Comparison of ENCODE assay signal across 1 cellular context in the genomic region with DNA sequence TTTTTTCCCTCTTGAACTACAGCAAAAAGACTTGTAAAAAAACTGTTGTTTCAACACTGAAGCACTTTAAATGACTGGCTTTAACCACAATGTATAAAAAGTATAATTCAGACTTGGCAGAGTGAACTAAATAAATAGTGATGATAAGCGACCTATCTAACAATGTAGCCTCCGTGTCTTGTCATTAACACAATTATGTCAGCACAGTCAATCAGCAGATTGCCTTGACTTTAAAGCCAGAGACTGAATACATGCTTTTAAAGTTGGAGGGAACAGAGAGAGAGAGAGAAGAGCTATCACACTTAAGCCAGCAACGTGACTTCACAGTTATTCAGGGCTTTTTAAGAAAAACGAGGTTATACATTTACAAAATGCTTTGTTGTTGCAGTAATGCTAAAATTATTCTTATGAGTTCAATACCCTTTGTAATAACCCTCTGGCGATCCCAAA.
A peak's percentile ranks its signal among the peaks of the same experiment; 100 is the strongest.
TF ChIP-seq lines count a peak whose summit lies in the region.

No MANE protein-coding gene starts in this region.

TF ChIP-seq in HEK293, 187 proteins besides CTCF, POLR2A, EP300 and RAD21 (continued from another document):
- no peak for TF ChIP-seq ZFHX2 (tag by site-specific recombination; conservative IDR thresholded peaks at IDR 0.05)
- no peak for TF ChIP-seq ZFP69B (tag by site-specific recombination; IDR thresholded peaks at IDR 0.05)
- TF ChIP-seq, protein P1, sequence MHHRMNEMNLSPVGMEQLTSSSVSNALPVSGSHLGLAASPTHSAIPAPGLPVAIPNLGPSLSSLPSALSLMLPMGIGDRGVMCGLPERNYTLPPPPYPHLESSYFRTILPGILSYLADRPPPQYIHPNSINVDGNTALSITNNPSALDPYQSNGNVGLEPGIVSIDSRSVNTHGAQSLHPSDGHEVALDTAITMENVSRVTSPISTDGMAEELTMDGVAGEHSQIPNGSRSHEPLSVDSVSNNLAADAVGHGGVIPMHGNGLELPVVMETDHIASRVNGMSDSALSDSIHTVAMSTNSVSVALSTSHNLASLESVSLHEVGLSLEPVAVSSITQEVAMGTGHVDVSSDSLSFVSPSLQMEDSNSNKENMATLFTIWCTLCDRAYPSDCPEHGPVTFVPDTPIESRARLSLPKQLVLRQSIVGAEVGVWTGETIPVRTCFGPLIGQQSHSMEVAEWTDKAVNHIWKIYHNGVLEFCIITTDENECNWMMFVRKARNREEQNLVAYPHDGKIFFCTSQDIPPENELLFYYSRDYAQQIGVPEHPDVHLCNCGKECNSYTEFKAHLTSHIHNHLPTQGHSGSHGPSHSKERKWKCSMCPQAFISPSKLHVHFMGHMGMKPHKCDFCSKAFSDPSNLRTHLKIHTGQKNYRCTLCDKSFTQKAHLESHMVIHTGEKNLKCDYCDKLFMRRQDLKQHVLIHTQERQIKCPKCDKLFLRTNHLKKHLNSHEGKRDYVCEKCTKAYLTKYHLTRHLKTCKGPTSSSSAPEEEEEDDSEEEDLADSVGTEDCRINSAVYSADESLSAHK (tag by site-specific recombination; IDR thresholded peaks at IDR 0.05): peak; percentile 89
- TF ChIP-seq ZNF391 (tag by site-specific recombination; IDR thresholded peaks at IDR 0.05; ENCODE audit: borderline replicate concordance, low read depth): peak; percentile 66; the same call in 1 of the 2 replicates
- TF ChIP-seq, protein P2, sequence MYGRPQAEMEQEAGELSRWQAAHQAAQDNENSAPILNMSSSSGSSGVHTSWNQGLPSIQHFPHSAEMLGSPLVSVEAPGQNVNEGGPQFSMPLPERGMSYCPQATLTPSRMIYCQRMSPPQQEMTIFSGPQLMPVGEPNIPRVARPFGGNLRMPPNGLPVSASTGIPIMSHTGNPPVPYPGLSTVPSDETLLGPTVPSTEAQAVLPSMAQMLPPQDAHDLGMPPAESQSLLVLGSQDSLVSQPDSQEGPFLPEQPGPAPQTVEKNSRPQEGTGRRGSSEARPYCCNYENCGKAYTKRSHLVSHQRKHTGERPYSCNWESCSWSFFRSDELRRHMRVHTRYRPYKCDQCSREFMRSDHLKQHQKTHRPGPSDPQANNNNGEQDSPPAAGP (tag by site-specific recombination; IDR thresholded peaks at IDR 0.05): no peak
- TF ChIP-seq ZBTB21 (tag by site-specific recombination; IDR thresholded peaks at IDR 0.05): no peak
- TF ChIP-seq, protein P3, sequence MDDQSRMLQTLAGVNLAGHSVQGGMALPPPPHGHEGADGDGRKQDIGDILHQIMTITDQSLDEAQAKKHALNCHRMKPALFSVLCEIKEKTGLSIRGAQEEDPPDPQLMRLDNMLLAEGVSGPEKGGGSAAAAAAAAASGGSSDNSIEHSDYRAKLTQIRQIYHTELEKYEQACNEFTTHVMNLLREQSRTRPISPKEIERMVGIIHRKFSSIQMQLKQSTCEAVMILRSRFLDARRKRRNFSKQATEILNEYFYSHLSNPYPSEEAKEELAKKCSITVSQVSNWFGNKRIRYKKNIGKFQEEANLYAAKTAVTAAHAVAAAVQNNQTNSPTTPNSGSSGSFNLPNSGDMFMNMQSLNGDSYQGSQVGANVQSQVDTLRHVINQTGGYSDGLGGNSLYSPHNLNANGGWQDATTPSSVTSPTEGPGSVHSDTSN (CRISPR knock-in tag; IDR thresholded peaks at IDR 0.05): no peak
- no peak for TF ChIP-seq MYNN (tag by site-specific recombination; IDR thresholded peaks at IDR 0.05; ENCODE audit: borderline replicate concordance)
- peak; percentile 65; the same call in 1 of the 2 replicates for TF ChIP-seq SCRT1 (tag by site-specific recombination; IDR thresholded peaks at IDR 0.05; ENCODE audit: borderline replicate concordance)
- TF ChIP-seq ZNF660 (tag by site-specific recombination; IDR thresholded peaks at IDR 0.05): no peak
- TF ChIP-seq HOXC10 (CRISPR knock-in tag; IDR thresholded peaks at IDR 0.05): no peak
- TF ChIP-seq ZNF211 (tag by site-specific recombination; IDR thresholded peaks at IDR 0.05; ENCODE audit: low read depth): no peak
- peak; percentile 72 for TF ChIP-seq KLF8 (tag by site-specific recombination; IDR thresholded peaks at IDR 0.05)
- no peak for TF ChIP-seq ZNF155 (tag by site-specific recombination; IDR thresholded peaks at IDR 0.05)
- TF ChIP-seq HOXA7 (CRISPR knock-in tag; IDR thresholded peaks at IDR 0.05; ENCODE audit: borderline replicate concordance): no peak
- TF ChIP-seq, protein P4, sequence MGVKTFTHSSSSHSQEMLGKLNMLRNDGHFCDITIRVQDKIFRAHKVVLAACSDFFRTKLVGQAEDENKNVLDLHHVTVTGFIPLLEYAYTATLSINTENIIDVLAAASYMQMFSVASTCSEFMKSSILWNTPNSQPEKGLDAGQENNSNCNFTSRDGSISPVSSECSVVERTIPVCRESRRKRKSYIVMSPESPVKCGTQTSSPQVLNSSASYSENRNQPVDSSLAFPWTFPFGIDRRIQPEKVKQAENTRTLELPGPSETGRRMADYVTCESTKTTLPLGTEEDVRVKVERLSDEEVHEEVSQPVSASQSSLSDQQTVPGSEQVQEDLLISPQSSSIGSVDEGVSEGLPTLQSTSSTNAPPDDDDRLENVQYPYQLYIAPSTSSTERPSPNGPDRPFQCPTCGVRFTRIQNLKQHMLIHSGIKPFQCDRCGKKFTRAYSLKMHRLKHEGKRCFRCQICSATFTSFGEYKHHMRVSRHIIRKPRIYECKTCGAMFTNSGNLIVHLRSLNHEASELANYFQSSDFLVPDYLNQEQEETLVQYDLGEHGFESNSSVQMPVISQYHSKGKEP (tag by site-specific recombination; IDR thresholded peaks at IDR 0.05): peak; percentile 81
- TF ChIP-seq ZNF626 (tag by site-specific recombination; IDR thresholded peaks at IDR 0.05): peak; percentile 68; the same call in 1 of the 2 replicates
- TF ChIP-seq, protein P5, sequence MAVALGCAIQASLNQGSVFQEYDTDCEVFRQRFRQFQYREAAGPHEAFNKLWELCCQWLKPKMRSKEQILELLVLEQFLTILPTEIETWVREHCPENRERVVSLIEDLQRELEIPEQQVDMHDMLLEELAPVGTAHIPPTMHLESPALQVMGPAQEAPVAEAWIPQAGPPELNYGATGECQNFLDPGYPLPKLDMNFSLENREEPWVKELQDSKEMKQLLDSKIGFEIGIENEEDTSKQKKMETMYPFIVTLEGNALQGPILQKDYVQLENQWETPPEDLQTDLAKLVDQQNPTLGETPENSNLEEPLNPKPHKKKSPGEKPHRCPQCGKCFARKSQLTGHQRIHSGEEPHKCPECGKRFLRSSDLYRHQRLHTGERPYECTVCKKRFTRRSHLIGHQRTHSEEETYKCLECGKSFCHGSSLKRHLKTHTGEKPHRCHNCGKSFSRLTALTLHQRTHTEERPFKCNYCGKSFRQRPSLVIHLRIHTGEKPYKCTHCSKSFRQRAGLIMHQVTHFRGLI (tag by site-specific recombination; IDR thresholded peaks at IDR 0.05): 0 out of 2 replicates have a peak, but pooled peaks have one; percentile 15
- no peak for TF ChIP-seq REPIN1 (tag by site-specific recombination; IDR thresholded peaks at IDR 0.05; ENCODE audit: low read depth)
- TF ChIP-seq ZNF324 (tag by site-specific recombination; IDR thresholded peaks at IDR 0.05): no peak; the same call in 1 of the 2 replicates
- TF ChIP-seq, protein P6, sequence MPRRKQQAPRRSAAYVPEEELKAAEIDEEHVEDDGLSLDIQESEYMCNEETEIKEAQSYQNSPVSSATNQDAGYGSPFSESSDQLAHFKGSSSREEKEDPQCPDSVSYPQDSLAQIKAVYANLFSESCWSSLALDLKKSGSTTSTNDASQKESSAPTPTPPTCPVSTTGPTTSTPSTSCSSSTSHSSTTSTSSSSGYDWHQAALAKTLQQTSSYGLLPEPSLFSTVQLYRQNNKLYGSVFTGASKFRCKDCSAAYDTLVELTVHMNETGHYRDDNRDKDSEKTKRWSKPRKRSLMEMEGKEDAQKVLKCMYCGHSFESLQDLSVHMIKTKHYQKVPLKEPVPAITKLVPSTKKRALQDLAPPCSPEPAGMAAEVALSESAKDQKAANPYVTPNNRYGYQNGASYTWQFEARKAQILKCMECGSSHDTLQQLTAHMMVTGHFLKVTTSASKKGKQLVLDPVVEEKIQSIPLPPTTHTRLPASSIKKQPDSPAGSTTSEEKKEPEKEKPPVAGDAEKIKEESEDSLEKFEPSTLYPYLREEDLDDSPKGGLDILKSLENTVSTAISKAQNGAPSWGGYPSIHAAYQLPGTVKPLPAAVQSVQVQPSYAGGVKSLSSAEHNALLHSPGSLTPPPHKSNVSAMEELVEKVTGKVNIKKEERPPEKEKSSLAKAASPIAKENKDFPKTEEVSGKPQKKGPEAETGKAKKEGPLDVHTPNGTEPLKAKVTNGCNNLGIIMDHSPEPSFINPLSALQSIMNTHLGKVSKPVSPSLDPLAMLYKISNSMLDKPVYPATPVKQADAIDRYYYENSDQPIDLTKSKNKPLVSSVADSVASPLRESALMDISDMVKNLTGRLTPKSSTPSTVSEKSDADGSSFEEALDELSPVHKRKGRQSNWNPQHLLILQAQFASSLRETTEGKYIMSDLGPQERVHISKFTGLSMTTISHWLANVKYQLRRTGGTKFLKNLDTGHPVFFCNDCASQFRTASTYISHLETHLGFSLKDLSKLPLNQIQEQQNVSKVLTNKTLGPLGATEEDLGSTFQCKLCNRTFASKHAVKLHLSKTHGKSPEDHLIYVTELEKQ (tag by site-specific recombination; IDR thresholded peaks at IDR 0.05; ENCODE audit: borderline replicate concordance): peak; percentile 98
TF ChIP-seq in HEK293: peak in this region for 47.
